Comparison of ENCODE assay signal across 8 cellular contexts in genomic region chr2:85133751-85134254, GRCh38. TPM values are rescaled to one million over a fixed set of nuclear protein-coding genes. Genes with fewer than 3 reads are reported as not detected.
DNase-seq lines count a peak whose midpoint lies in the region; ATAC-seq and TF ChIP-seq lines count a peak whose summit lies in the region.

No MANE protein-coding gene starts in this region.

- peak overlapping the region; percentile 28 for H3K27ac ChIP-seq in skeletal muscle tissue (ENCODE audit: low read depth, low read length)

- H3K9me3 Mint-ChIP-seq in IgD-negative memory B cell: no peaks in the 10 kb centered on the region

- H3K36me3 Mint-ChIP-seq in IgD-negative memory B cell: no peaks in the 10 kb centered on the region

- H3K36me3 ChIP-seq in ES-I3 (ENCODE audit: insufficient read depth, low read length) (peaks cover 4% of the 10 kb centered on the region; the same call in 1 of the 2 replicates), iPS-15b (ENCODE audit: control insufficient read depth, insufficient read depth, low read length) (no peaks in the 10 kb centered on the region), skeletal muscle tissue (ENCODE audit: control insufficient read depth in 3 of 3, insufficient read depth in 3 of 3, low read length in 3 of 3) (no peaks in the 10 kb centered on the region)

- H3K27me3 ChIP-seq in iPS-15b (ENCODE audit: control insufficient read depth, insufficient read depth, low read length) (no peaks in the 10 kb centered on the region), skeletal muscle tissue (ENCODE audit: control insufficient read depth in 3 of 3, insufficient read depth in 3 of 3, low read length in 3 of 3) (no peaks in the 10 kb centered on the region)

- H3K4me1 ChIP-seq in ES-I3 (ENCODE audit: insufficient read depth, low read length) (peaks cover 14% of the 10 kb centered on the region), iPS-15b (ENCODE audit: control insufficient read depth, insufficient read depth, low read length) (peaks cover 16% of the 10 kb centered on the region), skeletal muscle tissue (ENCODE audit: control insufficient read depth in 3 of 3, insufficient read depth in 3 of 3, low read length in 3 of 3) (peaks cover 17 to 24% (median 18%) of the 10 kb centered on the region in 3 donors)

- TF ChIP-seq CTCF in astrocyte of the cerebellum (IDR thresholded peaks at IDR 0.05; ENCODE audit: low read depth, low read length, missing control alignments): no peak

- H3K9ac ChIP-seq in ES-I3 (ENCODE audit: low read depth, low read length): peak overlapping the region; percentile 88
- peak overlapping the region; percentile 92 for H3K9ac ChIP-seq in iPS-15b (ENCODE audit: low read depth, low read length)
- H3K9ac ChIP-seq in skeletal muscle tissue (ENCODE audit: low read depth in 1 of 3, low read length in 3 of 3): peak overlapping the region; percentile 80 to 82 (median 80)

- peaks cover 45% of the 10 kb centered on the region for H3K27me3 Mint-ChIP-seq in IgD-negative memory B cell

- in situ Hi-C loops in astrocyte of the cerebellum (cut with HindIII; ENCODE audit: low sequenced_read_pairs): no loop called here

- no peak overlapping the region for H3K27ac Mint-ChIP-seq in IgD-negative memory B cell

- ATAC-seq in HG02798 (IDR thresholded peaks at IDR 0.05; ENCODE audit: poor library complexity, unreplicated experiment): no peak

- no peaks in the 10 kb centered on the region for H3K9me3 ChIP-seq in ES-I3 (ENCODE audit: control insufficient read depth, insufficient read depth, low read length)
- no peaks in the 10 kb centered on the region for H3K9me3 ChIP-seq in iPS-15b (ENCODE audit: control insufficient read depth, insufficient read depth, low read length)
- H3K9me3 ChIP-seq in skeletal muscle tissue (ENCODE audit: control insufficient read depth in 3 of 3, low read length in 3 of 3): no peaks in the 10 kb centered on the region

- H3K4me3 ChIP-seq in astrocyte of the cerebellum (ENCODE audit: low read depth, low read length) (peak overlapping the region; percentile 68), iPS-15b (ENCODE audit: low read depth, low read length) (peak overlapping the region; percentile 87), skeletal muscle tissue (ENCODE audit: low read length in 3 of 3) (peak overlapping the region; percentile 78 to 82 (median 81))

- DNase-seq in astrocyte of the cerebellum (ENCODE audit: low read depth) (no peak), activated gamma-delta T cell treated with Interleukin-2 at 50 U/mL for 16 hours (no peak)
- no peak for DNase-seq in activated effector memory CD4-positive, alpha-beta T cell treated with anti-CD3 and anti-CD28 coated beads, Interleukin-2, amount 50 U/mL, for 16 hours

- H3K4me1 Mint-ChIP-seq in IgD-negative memory B cell: peaks cover 2 to 13% (median 10%) of the 10 kb centered on the region in 3 donors

- H3K4me3 Mint-ChIP-seq in IgD-negative memory B cell: peak overlapping the region in 3 of 4 donors; percentile 16 to 76 (median 45)

RNA-seq across cellular contexts. Expression of gene TCF7L1, which starts 0.6 kb away (rescaled TPM):
- 1.0 TPM for polyA plus RNA-seq in IgD-negative memory B cell
- total RNA-seq in skeletal muscle tissue: 8.9 TPM
